ENCODE assay signal across 8 cellular contexts in genomic region chr6:43772571-43773049, GRCh38. TPM values are rescaled to one million over a fixed set of nuclear protein-coding genes. Genes with fewer than 3 reads are reported as not detected.
DNase-seq lines count a peak whose midpoint lies in the region; ATAC-seq and TF ChIP-seq lines count a peak whose summit lies in the region.

No MANE protein-coding gene starts in this region.

- H3K9me3 ChIP-seq in PC-3 (ENCODE audit: low read length) (no peaks in the 10 kb centered on the region), ectodermal cell (ENCODE audit: control insufficient read depth, low read length) (no peaks in the 10 kb centered on the region), mucosa of rectum (ENCODE audit: control insufficient read depth in 2 of 2, low read length in 2 of 2) (no peaks in the 10 kb centered on the region)

- no peaks in the 10 kb centered on the region for H3F3A ChIP-seq in PC-3 (ENCODE audit: low read length, unreplicated experiment)

- no TSS peak for BruUV-seq in PC-3 (replicated peaks; lab: Mats Ljungman, UMichigan)

- TF ChIP-seq CTCF in GM12864 (IDR thresholded peaks at IDR 0.05; ENCODE audit: low read depth, low read length, missing control alignments) (no peak), PC-3 (conservative IDR thresholded peaks at IDR 0.05; ENCODE audit: low read depth, low read length) (no peak)

- DNase-seq in GM12864 (ENCODE audit: low read depth): no peak
- no peak for DNase-seq in PC-3
- DNase-seq in effector CD4-positive, alpha-beta T cell: no peak
- no peak for DNase-seq in NCI-H510A (lab: John Stamatoyannopoulos, UW)

- peaks cover 55% of the 10 kb centered on the region for H4K20me1 ChIP-seq in PC-3 (ENCODE audit: low read length)

- H2AFZ ChIP-seq in PC-3 (ENCODE audit: low read length): no peak overlapping the region

- H3K4me1 ChIP-seq in PC-3 (ENCODE audit: insufficient read depth, low read length) (peaks cover 23% of the 10 kb centered on the region), ectodermal cell (ENCODE audit: control insufficient read depth, insufficient read depth, low read length) (peaks cover 31% of the 10 kb centered on the region), mucosa of rectum (ENCODE audit: control insufficient read depth in 2 of 2, insufficient read depth in 2 of 2, low read length in 2 of 2) (peaks cover 39 to 48% of the 10 kb centered on the region in 2 donors)

- 19 to 23% methylated on average over 7 of the region's 7 CpGs for WGBS in ectodermal cell, 2 experiments

- H3K36me3 ChIP-seq in PC-3 (ENCODE audit: low read depth, low read length): peaks cover 50% of the 10 kb centered on the region
- H3K36me3 ChIP-seq in ectodermal cell (ENCODE audit: control insufficient read depth, insufficient read depth, low read length): peaks cover 2% of the 10 kb centered on the region
- peaks cover 14% of the 10 kb centered on the region in 2 donors for H3K36me3 ChIP-seq in mucosa of rectum (ENCODE audit: control insufficient read depth in 2 of 2, insufficient read depth in 2 of 2, low read length in 2 of 2)

- POLR2A ChIA-PET in PC-3 (lab: Charles Lee; ENCODE audit: unreplicated experiment): interaction anchor here (0.5 kb wide), 1 partner anchor 67 kb away, joined by 10 read pairs; no protein-coding TSS in a partner anchor

- H3K4me3 ChIP-seq in GM12864 (ENCODE audit: low read depth, low read length) (peak overlapping the region; percentile 94), PC-3 (ENCODE audit: low read length) (peak overlapping the region; percentile 98), ectodermal cell (ENCODE audit: insufficient read depth, low read depth, low read length) (peak overlapping the region; percentile 75), mucosa of rectum (ENCODE audit: low read length in 2 of 2) (peak overlapping the region; percentile 85 to 96)

- intact Hi-C loops in PC-3 (cut with micrococcal nuclease): loop anchor here (5.0 to 10.0 kb wide), 2 partner anchors 48 to 180 kb away; no protein-coding TSS in a partner anchor

- H3K27ac ChIP-seq in PC-3 (ENCODE audit: low read length) (peak overlapping the region; percentile 69), ectodermal cell (ENCODE audit: insufficient read depth, low read depth, low read length, poor library complexity, severe bottlenecking) (no peak overlapping the region), mucosa of rectum (ENCODE audit: low read depth in 2 of 2, low read length in 2 of 2) (peak overlapping the region; percentile 92 to 96)

- H3K4me2 ChIP-seq in PC-3 (ENCODE audit: low read length): peak overlapping the region; percentile 98

- H3K9me2 ChIP-seq in PC-3 (replicated peaks; ENCODE audit: low read length): no peaks in the 10 kb centered on the region

- H3K9ac ChIP-seq in PC-3 (ENCODE audit: low read length) (peak overlapping the region; percentile 97), mucosa of rectum (ENCODE audit: low read depth in 1 of 2, low read length in 2 of 2) (peak overlapping the region; percentile 96 to 98)

- H3K27me3 ChIP-seq in PC-3 (ENCODE audit: low read length): no peaks in the 10 kb centered on the region
- H3K27me3 ChIP-seq in ectodermal cell (ENCODE audit: control insufficient read depth, insufficient read depth, low read length, poor library complexity, severe bottlenecking): peaks cover 14% of the 10 kb centered on the region
- no peaks in the 10 kb centered on the region for H3K27me3 ChIP-seq in mucosa of rectum (ENCODE audit: control insufficient read depth in 2 of 2, insufficient read depth in 2 of 2, low read length in 2 of 2)

- peaks cover 77% of the 10 kb centered on the region for H3K79me2 ChIP-seq in PC-3 (ENCODE audit: low read length)

- CTCF ChIA-PET in PC-3 (lab: Charles Lee): interaction anchor here (0.5 to 1.0 kb wide), 4 partner anchors 69 to 306 kb away, joined by 3 read pairs; no protein-coding TSS in a partner anchor

- ATAC-seq in PC-3: no peak
- ATAC-seq in HG03460 (IDR thresholded peaks at IDR 0.05; ENCODE audit: unreplicated experiment): no peak
- ATAC-seq in activated CD4-positive, CD25-positive, alpha-beta regulatory T cell treated with anti-CD3 and anti-CD28 coated beads, Interleukin-2, amount 50 U/mL, for 24 hours: no peak

RNA-seq across cellular contexts. Expression of gene VEGFA, which starts 2.6 kb away (rescaled TPM):
- 146 and 190 TPM in 2 replicates for total RNA-seq in PC-3 (2014; rRNA removed)
- polyA plus RNA-seq in ectodermal cell (2013, experiment 1 of 4): 22.0 TPM
- polyA plus RNA-seq in ectodermal cell (2013, experiment 2 of 4): 25.1 TPM
- polyA plus RNA-seq in ectodermal cell (2013, experiment 3 of 4): 23.2 TPM
- polyA plus RNA-seq in ectodermal cell (2013, experiment 4 of 4): 27.1 TPM
